ENCODE assay signal across 27 cellular contexts in the genomic region with DNA sequence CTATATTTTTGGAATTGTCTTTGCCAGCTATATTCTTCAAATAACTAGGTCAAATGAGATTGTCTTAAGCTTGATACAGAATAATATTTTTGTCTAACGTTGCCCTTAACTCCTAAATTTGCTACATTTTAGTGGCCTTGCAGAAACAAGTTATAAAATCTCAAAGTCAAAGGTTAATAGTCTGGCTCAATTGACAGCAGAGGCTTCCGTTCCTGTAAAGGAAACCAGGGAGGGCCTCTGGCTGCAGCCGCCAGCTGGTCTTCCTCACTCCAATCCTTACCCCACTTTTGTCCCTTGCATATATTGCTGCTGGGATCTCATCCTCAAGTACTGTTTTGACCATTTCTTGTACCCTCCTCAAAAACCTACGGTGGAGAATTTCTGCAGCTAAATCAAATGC. TPM values are rescaled to one million over a fixed set of nuclear protein-coding genes. Genes with fewer than 3 reads are reported as not detected.
A peak's percentile ranks its signal among the peaks of the same experiment; 100 is the strongest.
DNase-seq lines count a peak whose midpoint lies in the region; ATAC-seq, FAIRE-seq and TF ChIP-seq lines count a peak whose summit lies in the region.
"Had no signal": no experiment of that assay in that cellular context is flagged by ENCODE, and none has a peak within 500 bp of the region (broad histone marks: within the 10 kb centered on the region; RNA-seq: fewer than 3 reads in every experiment).

No MANE protein-coding gene starts in this region.

- H3K4me1 ChIP-seq in mesenchymal stem cell (ENCODE audit: control insufficient read depth, insufficient read depth, low read depth, low read length), result no peaks in the 10 kb centered on the region
- peaks cover 12 to 60% (median 35%) of the 10 kb centered on the region in 6 donors for H3K4me1 ChIP-seq in spleen
- H3K4me1 ChIP-seq: BLaER1 treated with 17β-estradiol and CSF1 and Interleukin-3, amounts not matched to agents 10 nM and 100 nM; HAP-1 had no signal

- H2AFZ ChIP-seq in mesenchymal stem cell (ENCODE audit: low read depth, low read length), result no peak overlapping the region

- ATAC-seq in HG03139 (IDR thresholded peaks at IDR 0.05; ENCODE audit: unreplicated experiment), result no peak
- no peak for ATAC-seq in HG03097 (IDR thresholded peaks at IDR 0.05; ENCODE audit: low FRiP score, unreplicated experiment)
- ATAC-seq: A549 had no signal

- intact Hi-C loops in spleen (cut with DNase I; ENCODE audit: low total_unique reads), result no loop called here

- no peak overlapping the region for H2BK5ac ChIP-seq in mesenchymal stem cell (ENCODE audit: low read depth, low read length, poor library complexity, severe bottlenecking)

- no peak overlapping the region for H3K9ac ChIP-seq in mesenchymal stem cell (ENCODE audit: low read length)
- H3K9ac ChIP-seq: BLaER1 treated with 17β-estradiol and CSF1 and Interleukin-3, amounts not matched to agents 10 nM and 100 nM had no signal

- H3K4me2 ChIP-seq in mesenchymal stem cell (ENCODE audit: low read length, poor library complexity, severe bottlenecking), result no peak overlapping the region
- H3K4me2 ChIP-seq: A549; BLaER1 treated with 17β-estradiol and CSF1 and Interleukin-3, amounts not matched to agents 10 nM and 100 nM had no signal

- H3K4ac ChIP-seq in mesenchymal stem cell (ENCODE audit: low read depth in 1 of 2, low read length in 2 of 2), result no peak overlapping the region

- no peak overlapping the region for H2BK15ac ChIP-seq in mesenchymal stem cell (ENCODE audit: low read depth, poor library complexity, severe bottlenecking)

- peak overlapping the region in 1 of 2 experiments; percentile 33 for H3K18ac ChIP-seq in mesenchymal stem cell (ENCODE audit: low read depth in 1 of 2, low read length in 2 of 2)

- H3K27me3 ChIP-seq in mesenchymal stem cell (ENCODE audit: control insufficient read depth in 1 of 2, insufficient read depth in 1 of 2, low read length in 2 of 2) (no peaks in the 10 kb centered on the region), spleen (replicated peaks in 1 of 7) (no peaks in the 10 kb centered on the region)
- H3K27me3 ChIP-seq: BE2C; BLaER1 treated with 17β-estradiol and CSF1 and Interleukin-3, amounts not matched to agents 10 nM and 100 nM had no signal

- no peaks in the 10 kb centered on the region for H3K9me3 ChIP-seq in mesenchymal stem cell (ENCODE audit: control insufficient read depth, low read length)
- no peaks in the 10 kb centered on the region for H3K9me3 ChIP-seq in spleen
- H3K9me3 ChIP-seq: A549; BE2C; BLaER1 treated with 17β-estradiol and CSF1 and Interleukin-3, amounts not matched to agents 10 nM and 100 nM; HAP-1 had no signal

- TF ChIP-seq CTCF in D721Med (IDR thresholded peaks at IDR 0.05; ENCODE audit: insufficient read depth, missing control alignments) (no peak), spleen (IDR thresholded peaks at IDR 0.05 in 8 of 11, conservative IDR thresholded peaks at IDR 0.05 in 3 of 11) (no peak)

- TF ChIP-seq POLR2A in spleen (IDR thresholded peaks at IDR 0.05), result no peak

- H3K14ac ChIP-seq in mesenchymal stem cell (ENCODE audit: low read length in 2 of 2), result no peak overlapping the region

- H3K4me3 ChIP-seq in mesenchymal stem cell (ENCODE audit: insufficient read depth in 1 of 2, low read depth in 1 of 2, low read length in 2 of 2), result no peak overlapping the region
- no peak overlapping the region for H3K4me3 ChIP-seq in spleen
- H3K4me3 ChIP-seq: A549; BLaER1 treated with 17β-estradiol and CSF1 and Interleukin-3, amounts not matched to agents 10 nM and 100 nM; HAP-1 had no signal

- H4K91ac ChIP-seq in mesenchymal stem cell (ENCODE audit: low read length), result no peak overlapping the region

- peaks cover 39% of the 10 kb centered on the region for H3K79me1 ChIP-seq in mesenchymal stem cell (replicated peaks; ENCODE audit: low read length, poor library complexity, severe bottlenecking)

- H3K27ac ChIP-seq in mesenchymal stem cell (ENCODE audit: low read length, poor library complexity, severe bottlenecking) (no peak overlapping the region), spleen (peak overlapping the region in 5 of 8 donors; percentile 22 to 48 (median 35))
- H3K27ac ChIP-seq: A549; BLaER1 treated with 17β-estradiol and CSF1 and Interleukin-3, amounts not matched to agents 10 nM and 100 nM had no signal

- no peak overlapping the region for H2BK12ac ChIP-seq in mesenchymal stem cell (ENCODE audit: low read length in 2 of 2)

- H2AK5ac ChIP-seq in mesenchymal stem cell (ENCODE audit: low read length, severe bottlenecking), result no peak overlapping the region

- peaks cover 0 to 13% of the 10 kb centered on the region in 2 experiments for H3K36me3 ChIP-seq in mesenchymal stem cell (ENCODE audit: control insufficient read depth in 1 of 2, insufficient read depth in 2 of 2, low read depth in 1 of 2, low read length in 2 of 2)
- peaks cover 0 to 11% (median 0%) of the 10 kb centered on the region in 6 donors for H3K36me3 ChIP-seq in spleen
- H3K36me3 ChIP-seq: BE2C, HAP-1 had no signal

- H2BK120ac ChIP-seq in mesenchymal stem cell (ENCODE audit: low read depth, low read length), result no peak overlapping the region

- H3K23ac ChIP-seq in mesenchymal stem cell (ENCODE audit: low read length in 2 of 2), result no peak overlapping the region

- 10% methylated on average over 4 of the region's 4 CpGs for WGBS in mesenchymal stem cell
- 49 to 74% (median 56%) methylated on average over 4 of the region's 4 CpGs for WGBS in spleen, 5 donors

- H4K8ac ChIP-seq in mesenchymal stem cell (ENCODE audit: low read length), result peak overlapping the region; percentile 33

- no peak for FAIRE-seq in D721Med (lab: Jason Lieb, UNC)
- FAIRE-seq: A549, GM12891, GM18507, H54 had no signal

- DNase-seq in D721Med (ENCODE audit: insufficient read length, low spot score) (peak; percentile 18), dermis blood vessel endothelial cell (peak; percentile 29), mesenchymal stem cell (peak; percentile 30), spleen (no peak), foreskin melanocyte (no peak)
- DNase-seq: 8988T; ACHN; AML-193; BE2C; CD4-positive, alpha-beta T cell; CD8-positive, alpha-beta memory T cell; DMS53; DMS79 treated with DMSO at 0.1 percent for 48 hours; GF-D8; GOT3; HFFc6 had no signal

RNA-seq across cellular contexts. Expression of gene CYB5A, which starts 17.1 kb away (rescaled TPM):
- total RNA-seq in dermis blood vessel endothelial cell (58.3 and 86.8 TPM in 2 replicates), spleen (100 to 1,000 TPM in 4 of 7 donors, 10 to 100 TPM in 3; 54.6 to 135 (median 115) TPM)
- polyA plus RNA-seq in mesenchymal stem cell (2013, experiment 1 of 2), result 65.7 TPM
- 74.5 TPM for polyA plus RNA-seq in mesenchymal stem cell (2013, experiment 2 of 2)
- 100 to 1,000 TPM in 2 of 3 donors, 10 to 100 TPM in 1; 77.9 to 137 (median 107) TPM for polyA plus RNA-seq in spleen
- total RNA-seq: G401 had no signal

RNA-seq across cellular contexts. Expression of gene C18orf63, which starts 40.9 kb away (rescaled TPM):
- total RNA-seq in dermis blood vessel endothelial cell, result not detected in 2 replicates
- polyA plus RNA-seq in mesenchymal stem cell (2013, experiment 1 of 2), result not detected
- not detected for polyA plus RNA-seq in mesenchymal stem cell (2013, experiment 2 of 2)
- under 1 TPM in 3 of 7 donors, not detected in 4; 0.13 to 0.18 (median 0.14) TPM for total RNA-seq in spleen
- polyA plus RNA-seq in spleen, result under 1 TPM in 1 of 3 donors, not detected in 2; 0.02 TPM
- total RNA-seq: CD4-positive, alpha-beta T cell; CD8-positive, alpha-beta memory T cell; Daoy; G401; HFFc6 had no signal
- polyA plus RNA-seq: A549; CD14-positive monocyte; CD8-positive, alpha-beta memory T cell had no signal

Comparison
In these comparisons a context has a peak if more than half of its experiments do, and no peak if none do; other contexts are left out.
1. DNase-seq: peak in D721Med (single experiment), dermis blood vessel endothelial cell (single experiment) and mesenchymal stem cell (single experiment); none in spleen (single experiment) and foreskin melanocyte (single experiment).